ENCODE assay signal across 23 cellular contexts in the genomic region with DNA sequence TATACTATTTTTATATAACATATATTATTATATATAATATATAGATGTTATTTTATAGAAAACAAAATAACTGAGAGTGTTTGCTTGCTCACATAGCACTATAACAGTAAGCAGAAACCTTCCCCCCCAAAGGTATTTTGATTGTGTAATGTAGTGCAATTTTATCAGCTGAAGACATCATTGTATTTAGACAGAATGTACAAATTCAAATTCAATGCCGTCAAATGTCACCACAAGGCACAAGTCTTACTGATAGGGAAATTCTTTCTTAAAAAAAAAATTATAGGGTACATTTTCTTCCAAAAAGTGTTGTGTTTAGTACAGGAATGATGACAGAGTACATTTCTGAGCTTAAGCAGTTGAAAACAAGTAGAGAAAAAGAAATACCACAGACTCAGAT.
"Had no signal": no experiment of that assay in that cellular context is flagged by ENCODE, and none has a peak within 500 bp of the region (broad histone marks: within the 10 kb centered on the region; RNA-seq: fewer than 3 reads in every experiment).

No MANE protein-coding gene starts in this region.

- H3K27ac Mint-ChIP-seq: naive thymus-derived CD4-positive, alpha-beta T cell; nephron progenitor cell; stimulated activated memory B cell treated with anti-CD40 and anti-IgM and Interleukin-4, amounts not matched to agents 10 μg/mL and 1 μg/mL and 100 μg/mL, for 72 hours; type B pancreatic cell had no signal

- H3K9me3 ChIP-seq: colonic mucosa, esophagus muscularis mucosa, left lung, prostate gland, sigmoid colon, testis, tibial artery had no signal

- DNase-seq: colonic mucosa; dermis blood vessel endothelial cell; effector memory CD4-positive, alpha-beta T cell; left cardiac atrium; left lung; mesendoderm; midbrain; naive thymus-derived CD4-positive, alpha-beta T cell; nephron progenitor cell; nucleus accumbens; right cardiac atrium; sigmoid colon; spleen; stimulated activated CD4-positive, alpha-beta T cell treated with anti-CD3 and anti-CD28 coated beads, Interleukin-4, amount 100 ng/mL, for 4 hours; stimulated activated naive CD8-positive, alpha-beta T cell treated with anti-CD3 and anti-CD28 coated beads, Interleukin-15, Interleukin-2, amounts not matched to agents 100 U/mL and 50 U/mL, for 24 hours; substantia nigra; testis; tibial artery had no signal

- H3K4me3 ChIP-seq: colonic mucosa, esophagus muscularis mucosa, left lung, prostate gland, sigmoid colon, skin epidermis, spleen, testis, tibial artery had no signal

- H3K27ac ChIP-seq: colonic mucosa, esophagus muscularis mucosa, left lung, prostate gland, sigmoid colon, skin epidermis, spleen, testis, tibial artery had no signal

- H3K36me3 ChIP-seq: colonic mucosa, esophagus muscularis mucosa, left lung, prostate gland, sigmoid colon, spleen, tibial artery had no signal

- ATAC-seq: left cardiac atrium; left lung; naive thymus-derived CD4-positive, alpha-beta T cell; right cardiac atrium; stimulated activated memory B cell treated with anti-CD40 and anti-IgM and Interleukin-4, amounts not matched to agents 10 μg/mL and 1 μg/mL and 100 μg/mL, for 72 hours; stimulated activated naive CD8-positive, alpha-beta T cell treated with anti-CD3 and anti-CD28 coated beads, Interleukin-15, Interleukin-2, amounts not matched to agents 100 U/mL and 50 U/mL, for 24 hours had no signal

- H3K4me3 Mint-ChIP-seq: naive thymus-derived CD4-positive, alpha-beta T cell; nephron progenitor cell; stimulated activated memory B cell treated with anti-CD40 and anti-IgM and Interleukin-4, amounts not matched to agents 10 μg/mL and 1 μg/mL and 100 μg/mL, for 72 hours; type B pancreatic cell had no signal

- H3K27me3 Mint-ChIP-seq: naive thymus-derived CD4-positive, alpha-beta T cell; stimulated activated memory B cell treated with anti-CD40 and anti-IgM and Interleukin-4, amounts not matched to agents 10 μg/mL and 1 μg/mL and 100 μg/mL, for 72 hours; type B pancreatic cell had no signal

- H3K4me1 ChIP-seq: colonic mucosa, esophagus muscularis mucosa, left lung, prostate gland, sigmoid colon, spleen, testis, tibial artery had no signal

- H3K36me3 Mint-ChIP-seq: naive thymus-derived CD4-positive, alpha-beta T cell; stimulated activated memory B cell treated with anti-CD40 and anti-IgM and Interleukin-4, amounts not matched to agents 10 μg/mL and 1 μg/mL and 100 μg/mL, for 72 hours; type B pancreatic cell had no signal

- H3K4me1 Mint-ChIP-seq: naive thymus-derived CD4-positive, alpha-beta T cell; nephron progenitor cell; stimulated activated memory B cell treated with anti-CD40 and anti-IgM and Interleukin-4, amounts not matched to agents 10 μg/mL and 1 μg/mL and 100 μg/mL, for 72 hours had no signal

- H3K9me3 Mint-ChIP-seq: nephron progenitor cell, type B pancreatic cell had no signal

- H3K27me3 ChIP-seq: colonic mucosa, esophagus muscularis mucosa, left lung, sigmoid colon, spleen, testis, tibial artery had no signal
